Comparison of ENCODE assay signal across 8 cellular contexts in the genomic region with DNA sequence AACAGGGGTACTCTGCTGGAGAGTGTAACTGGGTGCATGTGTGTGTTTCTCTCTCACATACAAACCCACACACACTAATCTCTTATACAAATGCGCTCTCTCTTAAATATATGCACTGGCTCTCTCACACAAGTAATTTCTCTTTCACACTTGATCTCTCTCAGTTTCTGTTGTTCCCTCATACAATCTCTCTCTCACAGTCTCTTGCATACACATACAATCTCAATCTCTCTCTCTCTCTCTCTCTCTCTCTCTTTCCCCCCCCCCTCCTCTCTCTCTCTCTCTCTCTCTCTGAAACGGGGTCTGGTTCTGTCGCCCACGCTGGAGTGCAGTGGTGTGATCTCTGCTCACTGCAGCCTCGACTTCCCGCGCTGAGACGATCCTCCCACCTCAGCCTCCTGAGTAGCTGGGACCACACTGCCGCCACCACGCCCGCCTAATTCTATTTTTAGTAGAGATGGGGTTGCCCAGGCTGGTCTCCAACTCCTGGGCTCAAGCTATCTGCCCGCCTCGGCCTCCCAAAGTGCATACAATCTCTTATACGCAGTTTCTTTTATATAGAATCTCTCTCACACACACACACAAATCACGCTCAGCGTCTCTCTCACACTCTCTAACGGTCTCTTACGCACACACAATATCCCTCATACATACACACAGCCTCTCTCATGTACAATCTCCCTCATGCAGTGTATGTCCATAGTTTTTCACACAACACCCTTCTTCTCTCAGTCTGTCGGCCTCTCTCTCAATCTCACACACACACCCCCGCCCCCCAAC. TPM values are rescaled to one million over a fixed set of nuclear protein-coding genes. Genes with fewer than 3 reads are reported as not detected.
DNase-seq lines count a peak whose midpoint lies in the region; ATAC-seq and TF ChIP-seq lines count a peak whose summit lies in the region.

No MANE protein-coding gene starts in this region.

- H3K79me2 ChIP-seq in DND-41 (ENCODE audit: insufficient read depth, low read length), result no peaks in the 10 kb centered on the region

- peak overlapping the region; percentile 75 for H3K4me2 ChIP-seq in DND-41 (ENCODE audit: insufficient read depth, low read length)

- H3K4me3 ChIP-seq in DND-41 (ENCODE audit: low read depth in 1 of 2, low read length in 2 of 2) (no peak overlapping the region), SJCRH30 (peak overlapping the region; percentile 72), fibroblast of mammary gland (ENCODE audit: control insufficient read depth, low read depth, low read length) (peak overlapping the region; percentile 40), psoas muscle (peak overlapping the region; percentile 94)

- DNase-seq in DND-41 (no peak), SJCRH30 (no peak), fibroblast of mammary gland (ENCODE audit: low read depth) (no peak), psoas muscle (peak in 1 of 2 donors; percentile 45), germinal center (ENCODE audit: low spot score) (no peak), NCI-H146 (lab: John Stamatoyannopoulos, UW) (no peak), OCI-M2 (lab: John Stamatoyannopoulos, UW; ENCODE audit: unreplicated experiment) (no peak)

- no peak for TF ChIP-seq CTCF in DND-41 (IDR thresholded peaks at IDR 0.05; ENCODE audit: borderline replicate concordance, extremely low read depth, low read length, poor library complexity, severe bottlenecking)
- TF ChIP-seq CTCF in fibroblast of mammary gland (conservative IDR thresholded peaks at IDR 0.05; ENCODE audit: control insufficient read depth, insufficient read depth, low read depth, low read length), result no peak
- no peak for TF ChIP-seq CTCF in psoas muscle (IDR thresholded peaks at IDR 0.05)

- no peak overlapping the region for H2AFZ ChIP-seq in DND-41 (ENCODE audit: low read depth, low read length)

- H3K27ac ChIP-seq in DND-41 (ENCODE audit: low read length) (no peak overlapping the region), SJCRH30 (no peak overlapping the region), psoas muscle (peak overlapping the region; percentile 88)

- intact Hi-C loops in psoas muscle (cut with DNase I), result loop anchor here (5.0 kb wide), 2 partner anchors 47 to 88 kb away; partner anchors contain the start of gene AP1AR (in 1 of the 2)

- no peak overlapping the region for H3K9ac ChIP-seq in DND-41 (ENCODE audit: low read depth, low read length)

- peaks cover 9% of the 10 kb centered on the region; the same call in 1 of the 2 replicates for H3K4me1 ChIP-seq in DND-41 (ENCODE audit: insufficient read depth, low read length)
- no peaks in the 10 kb centered on the region for H3K4me1 ChIP-seq in SJCRH30
- peaks cover 7% of the 10 kb centered on the region for H3K4me1 ChIP-seq in psoas muscle

- H3K9me3 ChIP-seq in DND-41 (ENCODE audit: insufficient read depth, low read length, severe bottlenecking), result no peaks in the 10 kb centered on the region
- no peaks in the 10 kb centered on the region; the same call in 1 of the 2 replicates for H3K9me3 ChIP-seq in SJCRH30 (replicated peaks)
- no peaks in the 10 kb centered on the region for H3K9me3 ChIP-seq in psoas muscle

- ATAC-seq in DND-41 (ENCODE audit: insufficient read depth, low read depth) (0 out of 3 replicates have a peak, but pooled peaks have one; percentile 1), psoas muscle (no peak), HG03025 (IDR thresholded peaks at IDR 0.05; ENCODE audit: low FRiP score, unreplicated experiment) (no peak)

- 64 to 79% (median 72%) methylated on average over 19 to 20 of the region's 20 CpGs for WGBS in psoas muscle, 3 donors

- no peaks in the 10 kb centered on the region for H4K20me1 ChIP-seq in DND-41 (ENCODE audit: insufficient read depth, low read length)

- H3K36me3 ChIP-seq in DND-41 (ENCODE audit: insufficient read depth, low read length) (no peaks in the 10 kb centered on the region), SJCRH30 (no peaks in the 10 kb centered on the region), psoas muscle (ENCODE audit: insufficient read depth in 1 of 2, low read depth in 1 of 2) (no peaks in the 10 kb centered on the region)

- H3K27me3 ChIP-seq in DND-41 (ENCODE audit: insufficient read depth, low read length, poor library complexity) (peaks cover 19% of the 10 kb centered on the region), SJCRH30 (no peaks in the 10 kb centered on the region), psoas muscle (ENCODE audit: insufficient read depth in 3 of 3, low read length in 2 of 3) (no peaks in the 10 kb centered on the region)

RNA-seq across cellular contexts. Expression of gene FAM241A, which starts 0.5 kb away (rescaled TPM):
- total RNA-seq in SJCRH30 (2014; rRNA removed; shearing (Covaris generic)), result 0.03 and 0.08 TPM in 2 replicates
- 1 to 10 TPM; 2.6 to 4.8 (median 3.8) TPM for total RNA-seq in psoas muscle
- polyA plus RNA-seq in psoas muscle, result 1 to 10 TPM; 2.8 to 6.0 (median 3.1) TPM

Comparison
In these comparisons a context has a peak if more than half of its experiments do, and no peak if none do; other contexts are left out.
1. H3K4me3 ChIP-seq: peak in SJCRH30 (single experiment), fibroblast of mammary gland (single experiment) and psoas muscle (single experiment); none in DND-41 (0 of 2).